ENCODE assay signal across 15 cellular contexts in the genomic region with DNA sequence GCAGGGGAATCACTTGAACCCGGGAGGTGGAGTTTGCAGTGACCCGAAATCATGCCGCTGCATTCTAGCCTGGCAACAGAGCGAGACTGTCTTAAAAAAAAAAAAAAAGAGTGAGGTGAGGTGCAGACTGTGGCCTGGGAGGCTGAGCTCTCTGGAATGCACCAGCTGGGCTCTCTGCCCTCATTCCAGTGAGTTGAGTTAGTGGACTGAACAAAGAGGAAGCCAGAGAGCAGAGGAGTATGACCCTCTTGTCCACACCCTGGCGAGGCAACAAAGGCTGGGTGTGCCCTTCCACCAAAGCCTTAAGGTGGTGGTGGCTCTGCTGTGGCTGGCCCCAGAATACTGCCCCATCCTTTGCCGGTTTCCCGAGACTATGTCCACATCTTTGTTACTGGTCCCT.
DNase-seq lines count a peak whose midpoint lies in the region; ATAC-seq and TF ChIP-seq lines count a peak whose summit lies in the region.
"Had no signal": no experiment of that assay in that cellular context is flagged by ENCODE, and none has a peak within 500 bp of the region (broad histone marks: within the 10 kb centered on the region; RNA-seq: fewer than 3 reads in every experiment).

No MANE protein-coding gene starts in this region.

- no peaks in the 10 kb centered on the region for H3K4me1 ChIP-seq in right atrium auricular region
- H3K4me1 ChIP-seq: A549 had no signal

- TF ChIP-seq CTCF in right atrium auricular region (IDR thresholded peaks at IDR 0.05) (no peak), cardiac fibroblast (IDR thresholded peaks at IDR 0.05; ENCODE audit: low read depth, low read length) (no peak)

- H3K9me3 ChIP-seq in right atrium auricular region, result no peaks in the 10 kb centered on the region
- H3K9me3 ChIP-seq: A549 had no signal

- H3K4me3 ChIP-seq in right atrium auricular region, result no peak overlapping the region
- no peak overlapping the region for H3K4me3 ChIP-seq in cardiac fibroblast (replicated peaks in 1 of 2; ENCODE audit: low read depth in 2 of 2, low read length in 2 of 2)
- H3K4me3 ChIP-seq: A549 had no signal

- DNase-seq in Right ventricle myocardium superior (no peak), right atrium auricular region (ENCODE audit: low spot score) (no peak), cardiac fibroblast (ENCODE audit: low read depth in 2 of 2) (peak; percentile 14 to 68), kidney tubule cell (ENCODE audit: low spot score) (peak; percentile 90), GDM1 (lab: John Stamatoyannopoulos, UW) (no peak), activated T-cell treated with anti-CD3 and anti-CD28 coated beads for 4 hours (no peak), NCI-H1930 (lab: John Stamatoyannopoulos, UW) (no peak)
- DNase-seq: activated T-cell treated with anti-CD3 and anti-CD28 coated beads, Interleukin-2, amount 50 U/mL, for 24 hours; amniotic stem cell; NCI-H1417; nephron progenitor cell; T-helper 2 cell had no signal

- intact Hi-C loops in Right ventricle myocardium superior (cut with DNase I), result no loop called here

- no peaks in the 10 kb centered on the region for H3K27me3 ChIP-seq in right atrium auricular region

- ATAC-seq in Right ventricle myocardium superior (ENCODE audit: poor library complexity), result peak; percentile 90
- no peak for ATAC-seq in HG03342 (IDR thresholded peaks at IDR 0.05; ENCODE audit: unreplicated experiment)
- ATAC-seq: A549, Panc1 had no signal

- no peaks in the 10 kb centered on the region for H3K36me3 ChIP-seq in right atrium auricular region

- no peak overlapping the region for H3K27ac ChIP-seq in right atrium auricular region
- H3K27ac ChIP-seq: A549 had no signal

Comparison
In these comparisons a context has a peak if more than half of its experiments do, and no peak if none do; other contexts are left out.
1. DNase-seq: peak in cardiac fibroblast (2 of 2) and kidney tubule cell (single experiment); none in Right ventricle myocardium superior (single experiment), right atrium auricular region (single experiment), GDM1 (single experiment), activated T-cell treated with anti-CD3 and anti-CD28 coated beads for 4 hours (single experiment) and NCI-H1930 (0 of 2).